Comparison of ENCODE assay signal across 13 cellular contexts in the genomic region with DNA sequence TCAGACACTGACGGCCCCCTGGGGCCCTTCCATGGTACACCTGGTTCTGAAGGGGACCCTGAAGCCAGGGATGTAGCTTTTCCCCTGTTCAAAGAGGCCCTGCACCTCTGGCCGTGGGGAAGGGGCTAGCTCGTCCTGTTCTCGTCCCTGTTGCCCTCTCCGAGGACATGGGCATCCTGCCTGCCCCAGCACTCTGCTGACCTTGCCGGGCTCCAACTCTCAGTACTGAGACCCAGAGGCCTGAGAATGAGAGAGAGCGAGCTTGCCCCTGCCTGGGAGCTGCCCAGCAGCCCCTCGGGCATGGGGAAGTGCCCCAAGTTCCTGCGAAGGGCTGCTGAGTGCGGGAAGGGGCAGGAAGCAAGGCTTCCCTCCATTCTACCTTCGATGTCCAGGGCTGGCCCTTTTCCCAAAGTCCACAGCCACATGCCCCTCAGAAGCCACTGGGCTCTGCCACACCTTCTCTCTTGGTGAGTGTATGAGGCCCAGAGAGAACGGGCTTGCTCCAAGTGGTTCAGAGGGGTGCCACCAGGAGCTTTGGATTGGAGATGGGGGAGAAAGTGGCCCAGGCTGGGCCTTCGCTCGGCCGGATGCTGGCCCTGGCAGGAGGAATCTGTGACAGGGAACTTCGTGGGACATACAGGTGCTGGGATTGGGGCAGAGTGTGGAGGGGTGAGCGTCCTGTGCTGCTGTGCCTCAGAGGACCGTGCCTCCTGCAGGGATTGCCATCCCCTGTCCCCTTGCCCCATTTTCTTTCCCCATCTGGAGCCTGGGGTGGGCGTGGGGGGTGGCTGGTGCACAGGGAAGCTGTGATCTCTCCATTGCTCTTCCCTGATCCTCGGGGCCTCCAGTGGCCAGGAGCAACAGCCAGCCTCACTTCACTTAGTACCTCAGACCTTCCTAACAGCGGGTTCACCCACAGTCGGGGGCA. TPM values are rescaled to one million over a fixed set of nuclear protein-coding genes. Genes with fewer than 3 reads are reported as not detected.
DNase-seq lines count a peak whose midpoint lies in the region; ATAC-seq, FAIRE-seq and TF ChIP-seq lines count a peak whose summit lies in the region.
"Had no signal": no experiment of that assay in that cellular context is flagged by ENCODE, and none has a peak within 500 bp of the region (broad histone marks: within the 10 kb centered on the region; RNA-seq: fewer than 3 reads in every experiment).

No MANE protein-coding gene starts in this region.

- DNase-seq in H7 (peak; percentile 36), RWPE2 (ENCODE audit: low spot score) (peak; percentile 40), kidney (peak; percentile 69), sciatic nerve (ENCODE audit: low spot score) (peak; percentile 56), SK-N-DZ (ENCODE audit: low spot score) (no peak), middle frontal gyrus (ENCODE audit: extremely low spot score, low spot score) (no peak), NCI-H1048 (lab: John Stamatoyannopoulos, UW) (no peak)
- DNase-seq: GDM1, NCI-H2029, SK-N-SH had no signal

- H3K4me1 ChIP-seq in RWPE2 (ENCODE audit: insufficient read depth, poor library complexity, severe bottlenecking) (no peaks in the 10 kb centered on the region), kidney (ENCODE audit: control insufficient read depth in 1 of 2, insufficient read depth in 1 of 2, low read depth in 1 of 2, low read length in 2 of 2) (peaks cover 0 to 9% of the 10 kb centered on the region in 2 donors)

- H3K9me3 ChIP-seq in RWPE2 (ENCODE audit: severe bottlenecking) (no peaks in the 10 kb centered on the region), kidney (ENCODE audit: control insufficient read depth in 1 of 2, low read length in 2 of 2) (no peaks in the 10 kb centered on the region)
- H3K9me3 ChIP-seq: right lobe of liver, SK-N-SH had no signal

- H3K27ac ChIP-seq in RWPE2 (ENCODE audit: poor library complexity, severe bottlenecking) (no peak overlapping the region), kidney (ENCODE audit: low read depth in 2 of 2, low read length in 2 of 2) (no peak overlapping the region)
- H3K27ac ChIP-seq: GM23248, right lobe of liver had no signal

- ATAC-seq in RWPE2 (ENCODE audit: low read depth) (no peak), sciatic nerve (no peak), GM21576 (IDR thresholded peaks at IDR 0.05; ENCODE audit: unreplicated experiment) (no peak)
- ATAC-seq: right lobe of liver had no signal

- FAIRE-seq in kidney (lab: Jason Lieb, UNC): no peak

- intact Hi-C loops in kidney (cut with DNase I) (no loop called here), sciatic nerve (cut with DNase I) (no loop called here)

- TF ChIP-seq CTCF in RWPE2 (IDR thresholded peaks at IDR 0.05; ENCODE audit: poor library complexity, severe bottlenecking) (no peak), kidney (IDR thresholded peaks at IDR 0.05; ENCODE audit: borderline replicate concordance, extremely low read depth, insufficient read depth) (no peak)

- H3K36me3 ChIP-seq in H7 (replicated peaks; ENCODE audit: control insufficient read depth, insufficient read depth, low read length) (no peaks in the 10 kb centered on the region), RWPE2 (ENCODE audit: low read depth) (no peaks in the 10 kb centered on the region), kidney (ENCODE audit: control insufficient read depth in 1 of 2, insufficient read depth in 2 of 2, low read length in 2 of 2) (no peaks in the 10 kb centered on the region)
- H3K36me3 ChIP-seq: right lobe of liver had no signal

- H3K4me3 ChIP-seq in H7 (ENCODE audit: insufficient read depth, low read depth, low read length) (no peak overlapping the region), RWPE2 (ENCODE audit: severe bottlenecking) (no peak overlapping the region), kidney (ENCODE audit: low read length in 2 of 2) (no peak overlapping the region)
- H3K4me3 ChIP-seq: right lobe of liver had no signal

- no peak overlapping the region for H3K9ac ChIP-seq in kidney (ENCODE audit: low read length in 2 of 2)
- H3K9ac ChIP-seq: SK-N-SH had no signal

- H3K27me3 ChIP-seq in H7 (ENCODE audit: control insufficient read depth, insufficient read depth, low read length) (peaks cover 48% of the 10 kb centered on the region), RWPE2 (ENCODE audit: insufficient read depth, poor library complexity, severe bottlenecking) (no peaks in the 10 kb centered on the region)
- H3K27me3 ChIP-seq: right lobe of liver had no signal

RNA-seq across cellular contexts. Expression of gene KCNIP3, which starts 50.8 kb away (rescaled TPM):
- total RNA-seq in H7 (2014; rRNA removed; shearing (Covaris generic)): 0.48 and 3.2 TPM in 2 replicates
- 27.6 TPM for total RNA-seq in kidney
- 14.8 TPM for polyA plus RNA-seq in kidney (ENCODE audit: insufficient read depth, low read depth, low replicate concordance)
- total RNA-seq in sciatic nerve: 13.9 TPM
- polyA plus RNA-seq in SK-N-DZ (2014; cell fraction: cytosol; rRNA removed): 0.94 TPM in 1 of 2 replicates, not detected in the other
- polyA plus RNA-seq in SK-N-DZ (2014; cell fraction: nucleus; rRNA removed): 3.4 TPM in 1 of 2 replicates, not detected in the other

RNA-seq across cellular contexts. Expression of gene FAHD2A, which starts 54.6 kb away (rescaled TPM):
- 37.1 and 49.3 TPM in 2 replicates for total RNA-seq in H7 (2014; rRNA removed; shearing (Covaris generic))
- total RNA-seq in kidney: 24.9 TPM
- polyA plus RNA-seq in kidney (ENCODE audit: insufficient read depth, low read depth, low replicate concordance): 64.9 TPM
- 31.8 TPM for total RNA-seq in sciatic nerve
- 24.4 and 31.2 TPM in 2 replicates for polyA plus RNA-seq in SK-N-DZ (2014; cell fraction: cytosol; rRNA removed)
- polyA plus RNA-seq in SK-N-DZ (2014; cell fraction: nucleus; rRNA removed): 61.1 and 70.7 TPM in 2 replicates

Comparison
In these comparisons a context has a peak if more than half of its experiments do, and no peak if none do; other contexts are left out.
1. DNase-seq: peak in H7 (single experiment), RWPE2 (single experiment), kidney (single experiment) and sciatic nerve (single experiment); none in SK-N-DZ (single experiment), middle frontal gyrus (single experiment) and NCI-H1048 (single experiment).